ENCODE assay signal across 34 cellular contexts in the genomic region with DNA sequence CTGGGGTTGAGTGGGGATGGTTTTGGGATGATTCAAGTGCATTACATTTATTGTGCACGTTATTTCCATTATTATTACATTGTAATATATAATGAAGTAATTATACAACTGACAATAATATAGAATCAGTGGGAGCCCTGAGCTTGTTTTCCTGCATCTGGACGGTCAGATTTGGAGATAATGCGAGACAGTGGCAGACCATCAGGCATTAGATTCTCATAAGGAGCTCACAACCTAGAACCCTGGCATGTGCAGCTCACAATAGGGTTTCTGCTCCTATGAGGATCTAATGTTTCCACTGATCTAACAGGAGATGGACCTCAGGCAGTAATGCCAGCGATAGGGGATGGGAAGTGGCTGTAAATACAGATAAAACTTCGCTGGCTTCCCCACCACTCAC.
"Had no signal": no experiment of that assay in that cellular context is flagged by ENCODE, and none has a peak within 500 bp of the region (broad histone marks: within the 10 kb centered on the region; RNA-seq: fewer than 3 reads in every experiment).

No MANE protein-coding gene starts in this region.

- H3K4me2 ChIP-seq: KMS-11 had no signal

- H3K36me3 ChIP-seq: MG63 had no signal

- H3K27ac ChIP-seq: KMS-11 had no signal

- H3K9ac ChIP-seq: KMS-11 had no signal

- H3K27me3 ChIP-seq: MG63 had no signal

- H3K9me3 ChIP-seq: MG63 had no signal

- H3K4me3 ChIP-seq: MG63 had no signal

- DNase-seq: Karpas-422, Kasumi-1, MG63, MM.1S, MV-4-11, NCI-H1048, NCI-H1092, NCI-H1092 treated with DMSO at 0.1 percent for 48 hours, NCI-H1105, NCI-H1105 treated with DMSO at 0.1 percent for 48 hours, NCI-H1417, NCI-H1417 treated with DMSO at 0.1 percent for 48 hours, NCI-H1436, NCI-H1436 treated with DMSO at 0.1 percent for 48 hours, NCI-H146, NCI-H1694, NCI-H1694 treated with DMSO at 0.1 percent for 48 hours, NCI-H187, NCI-H187 treated with DMSO at 0.1 percent for 48 hours, NCI-H1930, NCI-H2029, NCI-H2029 treated with DMSO at 0.1 percent for 48 hours, NCI-H2081, NCI-H2081 treated with DMSO at 0.1 percent for 48 hours, NCI-H2107, NCI-H2171, NCI-H2171 treated with DMSO at 0.1 percent for 48 hours, NCI-H2227 treated with DMSO at 0.1 percent for 48 hours, NCI-H226, NCI-H345, NCI-H446, NCI-H446 treated with DMSO at 0.1 percent for 48 hours, NCI-H510A had no signal
